Comparison of ENCODE assay signal across 18 cellular contexts in the genomic region with DNA sequence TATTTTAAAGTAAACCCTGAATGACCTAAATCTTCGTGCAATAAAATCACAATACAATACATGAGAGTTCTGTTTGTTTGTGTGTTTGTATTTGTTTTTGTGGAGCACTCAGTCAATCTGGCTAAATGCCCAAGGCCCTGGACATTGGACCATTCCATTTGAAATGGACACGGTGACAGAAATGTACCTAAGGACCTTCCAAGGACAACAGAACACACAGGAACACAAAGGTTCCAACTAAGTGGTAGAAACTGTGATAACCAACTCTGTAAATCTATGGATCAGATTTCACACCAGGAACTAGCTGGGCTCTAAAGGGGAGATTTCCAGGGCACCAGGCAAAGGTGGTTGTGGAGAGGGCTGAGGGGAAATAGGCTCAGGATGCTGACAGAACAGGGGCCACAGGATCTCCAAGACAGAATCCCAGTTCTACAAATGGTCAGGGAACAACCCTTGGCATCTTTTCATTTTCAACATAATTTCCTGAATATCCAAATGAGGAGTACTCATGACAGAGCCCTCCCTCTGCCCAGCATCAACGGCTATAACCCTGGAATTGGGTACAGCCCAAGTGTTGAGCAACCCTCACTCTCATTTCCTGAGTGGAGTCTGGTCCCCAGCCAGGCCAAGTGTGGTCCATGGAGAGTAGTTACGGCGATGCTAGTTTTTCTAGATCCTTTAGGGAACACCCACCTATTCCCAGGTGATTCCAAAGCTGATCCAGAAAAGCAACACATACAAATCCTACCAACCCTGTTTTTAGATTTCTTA.
DNase-seq lines count a peak whose midpoint lies in the region; ATAC-seq, FAIRE-seq and TF ChIP-seq lines count a peak whose summit lies in the region.
"Had no signal": no experiment of that assay in that cellular context is flagged by ENCODE, and none has a peak within 500 bp of the region (broad histone marks: within the 10 kb centered on the region; RNA-seq: fewer than 3 reads in every experiment).

No MANE protein-coding gene starts in this region.

- no peaks in the 10 kb centered on the region for H3K79me2 ChIP-seq in astrocyte (ENCODE audit: insufficient read depth, low read length)
- H3K79me2 ChIP-seq in hepatocyte = no peaks in the 10 kb centered on the region

- H2AFZ ChIP-seq in astrocyte (ENCODE audit: low read depth, low read length) (no peak overlapping the region), hepatocyte (no peak overlapping the region)

- TF ChIP-seq EP300 in suprapubic skin (IDR thresholded peaks at IDR 0.05) = no peak

- no peak overlapping the region for H3K27ac Mint-ChIP-seq in astrocyte (ENCODE audit: unreplicated experiment)
- H3K27ac Mint-ChIP-seq: activated B cell treated with CpG ODN at 0.5 μM for 24 hours; CD4-positive, CD25-positive, alpha-beta regulatory T cell; IgD-negative memory B cell; progenitor cell of endocrine pancreas had no signal

- H3K4me1 Mint-ChIP-seq in astrocyte (ENCODE audit: low read depth, unreplicated experiment) = peaks cover 15% of the 10 kb centered on the region
- H3K4me1 Mint-ChIP-seq: activated B cell treated with CpG ODN at 0.5 μM for 24 hours; CD4-positive, CD25-positive, alpha-beta regulatory T cell; IgD-negative memory B cell had no signal

- no peaks in the 10 kb centered on the region for H3K9me2 ChIP-seq in hepatocyte (replicated peaks; ENCODE audit: insufficient read depth)

- H3K36me3 ChIP-seq in astrocyte (ENCODE audit: insufficient read depth, low read length) (no peaks in the 10 kb centered on the region), hepatocyte (replicated peaks; ENCODE audit: insufficient read depth, low read depth) (no peaks in the 10 kb centered on the region), suprapubic skin (no peaks in the 10 kb centered on the region)

- ATAC-seq in GM19452 (IDR thresholded peaks at IDR 0.05; ENCODE audit: unreplicated experiment) = no peak

- H3K4me1 ChIP-seq in astrocyte (ENCODE audit: insufficient read depth, low read length) (peaks cover 3% of the 10 kb centered on the region), hepatocyte (ENCODE audit: insufficient read depth) (peaks cover 14% of the 10 kb centered on the region), suprapubic skin (peaks cover 6% of the 10 kb centered on the region)

- DNase-seq in H4 (ENCODE audit: low spot score) = peak; percentile 8
- DNase-seq in astrocyte (ENCODE audit: low read depth) = peak; percentile 35
- DNase-seq in hepatocyte (ENCODE audit: low spot score) = no peak
- DNase-seq in suprapubic skin (ENCODE audit: low spot score in 2 of 2) = peak; percentile 67 to 80
- no peak for DNase-seq in NCI-H82 treated with DMSO at 0.1 percent for 48 hours (lab: John Stamatoyannopoulos, UW; ENCODE audit: unreplicated experiment)
- DNase-seq in SIG-M5 treated with dmso at 0.1 percent for 504 hours (lab: John Stamatoyannopoulos, UW; ENCODE audit: unreplicated experiment) = no peak
- DNase-seq: activated B cell treated with CpG ODN at 0.5 μM for 24 hours; CD4-positive, CD25-positive, alpha-beta regulatory T cell; effector memory CD4-positive, alpha-beta T cell; NCI-H1105; NCI-H446 had no signal

- no peaks in the 10 kb centered on the region for H3K9me3 Mint-ChIP-seq in astrocyte (ENCODE audit: unreplicated experiment)

- H3K27ac ChIP-seq in astrocyte (ENCODE audit: low read depth, low read length) (no peak overlapping the region), hepatocyte (peak overlapping the region; percentile 24), suprapubic skin (no peak overlapping the region)

- H3K4me3 ChIP-seq in astrocyte (ENCODE audit: insufficient read depth, low read depth, low read length) (no peak overlapping the region), hepatocyte (no peak overlapping the region), suprapubic skin (no peak overlapping the region)

- no peak overlapping the region for H3K9ac ChIP-seq in astrocyte (ENCODE audit: low read length)

- TF ChIP-seq POLR2A in suprapubic skin (IDR thresholded peaks at IDR 0.05) = no peak

- TF ChIP-seq CTCF in astrocyte (IDR thresholded peaks at IDR 0.05; ENCODE audit: insufficient read depth, low read depth, low read length) (no peak), hepatocyte (IDR thresholded peaks at IDR 0.05; ENCODE audit: poor library complexity) (no peak), suprapubic skin (IDR thresholded peaks at IDR 0.05) (no peak)

- H3K9me3 ChIP-seq in astrocyte (ENCODE audit: insufficient read depth, low read depth, low read length) (no peaks in the 10 kb centered on the region), hepatocyte (ENCODE audit: low read depth) (no peaks in the 10 kb centered on the region), suprapubic skin (no peaks in the 10 kb centered on the region)

- no peak for FAIRE-seq in astrocyte (lab: Jason Lieb, UNC)
- FAIRE-seq: frontal cortex, G401.6, GM19239, islet of Langerhans had no signal

- H3K36me3 Mint-ChIP-seq in astrocyte (ENCODE audit: low read depth, unreplicated experiment) = no peaks in the 10 kb centered on the region
- H3K36me3 Mint-ChIP-seq: CD4-positive, CD25-positive, alpha-beta regulatory T cell; IgD-negative memory B cell had no signal

- H3K4me2 ChIP-seq in astrocyte (ENCODE audit: low read length) (no peak overlapping the region), hepatocyte (no peak overlapping the region)

- no peaks in the 10 kb centered on the region for H3K27me3 ChIP-seq in astrocyte (ENCODE audit: insufficient read depth, low read length)
- H3K27me3 ChIP-seq in hepatocyte = no peaks in the 10 kb centered on the region
- H3K27me3 ChIP-seq in suprapubic skin = no peaks in the 10 kb centered on the region

- no peaks in the 10 kb centered on the region for H4K20me1 ChIP-seq in astrocyte (ENCODE audit: insufficient read depth, low read length)
- no peaks in the 10 kb centered on the region for H4K20me1 ChIP-seq in hepatocyte (ENCODE audit: insufficient read depth, poor library complexity, severe bottlenecking)

- H3K4me3 Mint-ChIP-seq in astrocyte (ENCODE audit: unreplicated experiment) = no peak overlapping the region
- H3K4me3 Mint-ChIP-seq: activated B cell treated with CpG ODN at 0.5 μM for 24 hours; CD4-positive, CD25-positive, alpha-beta regulatory T cell; IgD-negative memory B cell had no signal

- no peaks in the 10 kb centered on the region for H3K27me3 Mint-ChIP-seq in astrocyte (ENCODE audit: low read depth, unreplicated experiment)
- H3K27me3 Mint-ChIP-seq: activated B cell treated with CpG ODN at 0.5 μM for 24 hours; CD4-positive, CD25-positive, alpha-beta regulatory T cell; progenitor cell of endocrine pancreas had no signal

- WGBS in hepatocyte (ENCODE audit: low lambda C conversion rate, missing lambda C conversion rate) = 79% methylated on average over 5 of the region's 5 CpGs
- 56% methylated on average over 5 of the region's 5 CpGs for WGBS in suprapubic skin

Comparison
In these comparisons a context has a peak if more than half of its experiments do, and no peak if none do; other contexts are left out.
1. DNase-seq: peak in H4 (single experiment), astrocyte (single experiment) and suprapubic skin (2 of 2); none in hepatocyte (single experiment), NCI-H82 treated with DMSO at 0.1 percent for 48 hours (single experiment) and SIG-M5 treated with dmso at 0.1 percent for 504 hours (single experiment).